20 cellular contexts compared by ENCODE assay signal in genomic region chr12:51726931-51727330, GRCh38.
DNase-seq lines count a peak whose midpoint lies in the region; ATAC-seq and TF ChIP-seq lines count a peak whose summit lies in the region.
"Had no signal": no experiment of that assay in that cellular context is flagged by ENCODE, and none has a peak within 500 bp of the region (broad histone marks: within the 10 kb centered on the region; RNA-seq: fewer than 3 reads in every experiment).

No MANE protein-coding gene starts in this region.

- no peaks in the 10 kb centered on the region for H3K27me3 Mint-ChIP-seq in chondrocyte (ENCODE audit: low read depth)

- no peak for TF ChIP-seq POLR2A in erythroblast (IDR thresholded peaks at IDR 0.05; ENCODE audit: low read length)

- H3K27ac Mint-ChIP-seq in chondrocyte (ENCODE audit: unreplicated experiment), result no peak overlapping the region
- H3K27ac Mint-ChIP-seq: B cell had no signal

- DNase-seq in EH (ENCODE audit: low read depth) (peak; percentile 11), chondrocyte (ENCODE audit: low spot score) (no peak), fibroblast of the conjunctiva (ENCODE audit: low read depth) (peak; percentile 8), erythroblast (lab: John Stamatoyannopoulos, UW) (no peak), head of caudate nucleus (no peak), NCI-H526 treated with DMSO at 0.1 percent for 48 hours (lab: John Stamatoyannopoulos, UW) (no peak)
- DNase-seq: DMS153, DND-41, GOT3, KBM-7, MV-4-11, NCI-H1105, NCI-H1436 treated with DMSO at 0.1 percent for 48 hours, NCI-H187 treated with DMSO at 0.1 percent for 48 hours, NCI-H2171 treated with DMSO at 0.1 percent for 48 hours, NCI-H524, NCI-H774, SJCRH30 had no signal

- peak; percentile 46 for TF ChIP-seq CTCF in chondrocyte (IDR thresholded peaks at IDR 0.05)

- H3K36me3 Mint-ChIP-seq in chondrocyte (ENCODE audit: low read depth), result peaks cover 6% of the 10 kb centered on the region

- peaks cover 7% of the 10 kb centered on the region for H3K4me1 Mint-ChIP-seq in chondrocyte (ENCODE audit: low read depth)

- H3K4me3 Mint-ChIP-seq in chondrocyte (ENCODE audit: unreplicated experiment), result no peak overlapping the region
- H3K4me3 Mint-ChIP-seq: B cell had no signal

- intact Hi-C loops in head of caudate nucleus (cut with DNase I), result no loop called here

- H3K9me3 Mint-ChIP-seq in chondrocyte (ENCODE audit: low read depth), result peaks cover 3% of the 10 kb centered on the region

- no peak for ATAC-seq in GM19023 (IDR thresholded peaks at IDR 0.05; ENCODE audit: unreplicated experiment)

Comparison
In these comparisons a context has a peak if more than half of its experiments do, and no peak if none do; other contexts are left out.
1. DNase-seq: peak in EH (single experiment) and fibroblast of the conjunctiva (single experiment); none in chondrocyte (single experiment), erythroblast (0 of 2), head of caudate nucleus (0 of 42) and NCI-H526 treated with DMSO at 0.1 percent for 48 hours (single experiment).